In genomic region chr7:128532956-128533355, GRCh38 we compare ENCODE assay signal across 8 cellular contexts. TPM values are rescaled to one million over a fixed set of nuclear protein-coding genes. Genes with fewer than 3 reads are reported as not detected.
A peak's percentile ranks its signal among the peaks of the same experiment; 100 is the strongest.
DNase-seq lines count a peak whose midpoint lies in the region; ATAC-seq, FAIRE-seq and TF ChIP-seq lines count a peak whose summit lies in the region.
"Not testable (repeated sequence)": the region's sequence is repeated elsewhere in the genome, so short reads cannot be mapped to it uniquely, and the experiment has no call there.

No MANE protein-coding gene starts in this region.

- TF ChIP-seq RAD21 in K562 (CRISPR knock-in tag; conservative IDR thresholded peaks at IDR 0.05 in 1 of 2, IDR thresholded peaks at IDR 0.05 in 1 of 2), result not testable (repeated sequence)

- in situ Hi-C loops in K562 (cut with MboI), result not testable (repeated sequence)

- H3K4me1 ChIP-seq in K562 (replicated peaks in 1 of 2; ENCODE audit: control insufficient read depth in 2 of 2, insufficient read depth in 2 of 2, low read length in 2 of 2) (peaks cover 9 to 13% of the 10 kb centered on the region in 2 experiments), esophagus muscularis mucosa (peaks cover 36 to 61% (median 57%) of the 10 kb centered on the region in 4 donors), vagina (peaks cover 20% of the 10 kb centered on the region)
- H3K4me1 ChIP-seq in parathyroid adenoma, result not testable (repeated sequence)

- not testable (repeated sequence) for H4K20me1 ChIP-seq in K562 (replicated peaks; ENCODE audit: control insufficient read depth, insufficient read depth, low read length)

- H3K36me3 Mint-ChIP-seq in activated CD4-positive, alpha-beta T cell treated with anti-CD3 and anti-CD28 coated beads, Interleukin-2, amount 10 ng/mL, durations not matched to agents 24 days and 14 days (ENCODE audit: low read depth), result peaks cover 32% of the 10 kb centered on the region

- peaks cover 33% of the 10 kb centered on the region for H3K36me3 ChIP-seq in K562 (ENCODE audit: control insufficient read depth, insufficient read depth, low read length)
- H3K36me3 ChIP-seq in esophagus muscularis mucosa, result peaks cover 0 to 22% (median 9%) of the 10 kb centered on the region in 4 donors
- not testable (repeated sequence) for H3K36me3 ChIP-seq in kidney epithelial cell (ENCODE audit: control insufficient read depth, insufficient read depth, low read length); parathyroid adenoma (ENCODE audit: control insufficient read depth, insufficient read depth, low read length); vagina

- 31% methylated on average over 1 of the region's 1 CpG for WGBS in K562 (ENCODE audit: insufficient coverage, low coverage, missing lambda C conversion rate)
- 0% methylated on average over 1 of the region's 1 CpG for WGBS in esophagus muscularis mucosa

- POLR2A ChIA-PET in K562 (lab: Yijun Ruan, JAX), result not testable (repeated sequence)

- H3K9ac ChIP-seq in K562 (ENCODE audit: insufficient read depth in 1 of 2, low read depth in 2 of 2, low read length in 2 of 2), result peak overlapping the region in 1 of 2 experiments; percentile 83; a peak in 3 of 4 replicates
- H3K9ac ChIP-seq in parathyroid adenoma, result not testable (repeated sequence)

- H3K27ac ChIP-seq in K562 (ENCODE audit: extremely low read depth, low read depth, low read length), result peak overlapping the region; percentile 98; the same call in 2 of the 3 replicates
- H3K27ac ChIP-seq in esophagus muscularis mucosa (replicated peaks in 1 of 4), result peak overlapping the region; percentile 97 to 99 (median 99)
- H3K27ac ChIP-seq in parathyroid adenoma, result not testable (repeated sequence)
- H3K27ac ChIP-seq in vagina, result peak overlapping the region; percentile 27

- not testable (repeated sequence) for H2AFZ ChIP-seq in K562 (ENCODE audit: low read depth, low read length); parathyroid adenoma

- not testable (repeated sequence) for H3K9me3 Mint-ChIP-seq in activated CD4-positive, alpha-beta T cell treated with anti-CD3 and anti-CD28 coated beads, Interleukin-2, amount 10 ng/mL, durations not matched to agents 24 days and 14 days

- BruUV-seq in K562 (replicated peaks; lab: Mats Ljungman, UMichigan), result not testable (repeated sequence)

- not testable (repeated sequence) for H3K9me1 ChIP-seq in K562 (ENCODE audit: control insufficient read depth, insufficient read depth, low read length)

- not testable (repeated sequence) for H3K27me3 Mint-ChIP-seq in activated CD4-positive, alpha-beta T cell treated with anti-CD3 and anti-CD28 coated beads, Interleukin-2, amount 10 ng/mL, durations not matched to agents 24 days and 14 days

- H3K4me3 ChIP-seq in LNCaP clone FGC (ENCODE audit: low read depth, low read length) (peak overlapping the region; percentile 72), K562 (peak overlapping the region; percentile 56), esophagus muscularis mucosa (peak overlapping the region; percentile 73 to 99 (median 88)), kidney epithelial cell (ENCODE audit: low read depth, low read length) (peak overlapping the region; percentile 22), vagina (peak overlapping the region; percentile 62 to 79)
- not testable (repeated sequence) for H3K4me3 ChIP-seq in parathyroid adenoma (ENCODE audit: low read depth, low read length)

- H3K79me2 ChIP-seq in K562 (ENCODE audit: control insufficient read depth, insufficient read depth, low read length) (peaks cover 65% of the 10 kb centered on the region), parathyroid adenoma (peaks cover 25% of the 10 kb centered on the region)

- H3K27me3 ChIP-seq in K562 (ENCODE audit: control insufficient read depth in 2 of 2, insufficient read depth in 2 of 2, low read length in 2 of 2); esophagus muscularis mucosa; kidney epithelial cell (ENCODE audit: control insufficient read depth, insufficient read depth, low read length); parathyroid adenoma (ENCODE audit: control insufficient read depth, insufficient read depth, low read length); vagina: not testable (repeated sequence)

- H3K4me1 Mint-ChIP-seq in activated CD4-positive, alpha-beta T cell treated with anti-CD3 and anti-CD28 coated beads, Interleukin-2, amount 10 ng/mL, durations not matched to agents 24 days and 14 days, result peaks cover 25% of the 10 kb centered on the region

- FAIRE-seq in K562 (lab: Jason Lieb, UNC), result not testable (repeated sequence)

- CTCF ChIA-PET in K562 (lab: Yijun Ruan, JAX; ENCODE audit: low intra/inter-chr PET ratio), result not testable (repeated sequence)

- H3K4me2 ChIP-seq in K562 (ENCODE audit: insufficient read depth, low read length) (peak overlapping the region; percentile 76), parathyroid adenoma (ENCODE audit: low read length) (peak overlapping the region; percentile 26)

- intact Hi-C loops in activated CD4-positive, alpha-beta T cell treated with anti-CD3 and anti-CD28 coated beads, Interleukin-2, amount 10 ng/mL, durations not matched to agents 24 days and 14 days (cut with micrococcal nuclease), result loop anchor here (10.0 kb wide), 2 partner anchors 128 to 522 kb away; partner anchors contain the start of genes IMPDH1 and TNPO3
- intact Hi-C loops in K562 (cut with micrococcal nuclease), result loop anchor here (5.0 kb wide), 1 partner anchor 56 kb away; the partner anchor contains the start of gene METTL2B
- intact Hi-C loops in esophagus muscularis mucosa (cut with DNase I); vagina (cut with DNase I): not testable (repeated sequence)

- not testable (repeated sequence) for ATAC-seq in K562

- peak; percentile 53 for DNase-seq in ELR (ENCODE audit: low read depth)
- DNase-seq in LNCaP clone FGC (ENCODE audit: low read depth); activated CD4-positive, alpha-beta T cell treated with anti-CD3 and anti-CD28 coated beads, Interleukin-2, amount 10 ng/mL, durations not matched to agents 24 days and 14 days; K562 (ENCODE audit: extremely low read depth in 1 of 4, low spot score in 3 of 4); esophagus muscularis mucosa (ENCODE audit: extremely low spot score); kidney epithelial cell (ENCODE audit: low read depth); vagina (ENCODE audit: extremely low spot score in 2 of 2): not testable (repeated sequence)

- not testable (repeated sequence) for TF ChIP-seq CTCF in LNCaP clone FGC (IDR thresholded peaks at IDR 0.05; ENCODE audit: control insufficient read depth, extremely low read depth, insufficient read depth); K562 (IDR thresholded peaks at IDR 0.05 in 2 of 3, conservative IDR thresholded peaks at IDR 0.05 in 1 of 3; ENCODE audit: insufficient read depth in 2 of 3, low read depth in 1 of 3, low read length in 3 of 3); esophagus muscularis mucosa (IDR thresholded peaks at IDR 0.05); kidney epithelial cell (IDR thresholded peaks at IDR 0.05; ENCODE audit: insufficient read depth, low read length, poor library complexity, severe bottlenecking); parathyroid adenoma (IDR thresholded peaks at IDR 0.05); vagina (IDR thresholded peaks at IDR 0.05)

- H3K4me3 Mint-ChIP-seq in activated CD4-positive, alpha-beta T cell treated with anti-CD3 and anti-CD28 coated beads, Interleukin-2, amount 10 ng/mL, durations not matched to agents 24 days and 14 days, result peak overlapping the region; percentile 91

- H3K9me3 ChIP-seq in K562 (replicated peaks; ENCODE audit: control insufficient read depth, insufficient read depth, low read depth, low read length); esophagus muscularis mucosa; parathyroid adenoma (ENCODE audit: control insufficient read depth, low read length); vagina: not testable (repeated sequence)

- not testable (repeated sequence) for TF ChIP-seq POLR2A in K562 (conservative IDR thresholded peaks at IDR 0.05); esophagus muscularis mucosa (IDR thresholded peaks at IDR 0.05; ENCODE audit: low read depth); vagina (IDR thresholded peaks at IDR 0.05)

- TF ChIP-seq EP300 in K562 (IDR thresholded peaks at IDR 0.05; ENCODE audit: low read length); esophagus muscularis mucosa (IDR thresholded peaks at IDR 0.05): not testable (repeated sequence)

- H3K27ac Mint-ChIP-seq in activated CD4-positive, alpha-beta T cell treated with anti-CD3 and anti-CD28 coated beads, Interleukin-2, amount 10 ng/mL, durations not matched to agents 24 days and 14 days, result peak overlapping the region; percentile 70

RNA-seq across cellular contexts. Expression of gene METTL2B, which starts 56.4 kb away (rescaled TPM):
- total RNA-seq in activated CD4-positive, alpha-beta T cell treated with anti-CD3 and anti-CD28 coated beads, Interleukin-2, amount 10 ng/mL, durations not matched to agents 24 days and 14 days, result 61.1 and 71.3 TPM in 2 replicates
- 218 and 250 TPM in 2 replicates for total RNA-seq in K562 (2011; cell fraction: chromatin; rRNA removed; ENCODE audit: low replicate concordance)
- total RNA-seq in K562 (2011; cell fraction: nucleolus; rRNA removed), result 132 and 144 TPM in 2 replicates
- total RNA-seq in K562 (2011; cell fraction: nucleoplasm; rRNA removed), result 200 and 284 TPM in 2 replicates
- total RNA-seq in K562 (2014; rRNA removed), result 46.9 and 75.6 TPM in 2 replicates
- 73.2 and 84.9 TPM in 2 replicates for total RNA-seq in K562 (2014; rRNA removed; fragmentation: Illumina TruSeq; extraction: Trizol)
- 78.6 and 82.0 TPM in 2 replicates for total RNA-seq in K562 (2015; rRNA removed; fragmentation: Illumina TruSeq; extraction: Trizol)
- 62.8 and 64.9 TPM in 2 replicates for total RNA-seq in K562 (2021)
- 47.4 and 79.2 TPM in 2 replicates for polyA plus RNA-seq in K562 (2011; rRNA removed)
- polyA plus RNA-seq in K562 (2011; cell fraction: cytosol; rRNA removed), result 29.8 and 29.9 TPM in 2 replicates
- polyA plus RNA-seq in K562 (2011; cell fraction: nucleus; rRNA removed), result 24.4 and 35.3 TPM in 2 replicates
- polyA plus RNA-seq in K562 (2012), result 35.0 and 47.7 TPM in 2 replicates
- polyA plus RNA-seq in K562 (2014; fragmentation: Illumina TruSeq; extraction: Trizol), result 64.1 and 68.9 TPM in 2 replicates
- polyA plus RNA-seq in K562 (2014; fragmentation: Nextera tagmentation; extraction: Ambion mirVana), result 10 to 100 TPM; 91.0 to 95.7 TPM
- polyA plus RNA-seq in K562 (2014; rRNA removed), result 35.9 and 41.8 TPM in 2 replicates
- 88.7 and 120 TPM in 2 replicates for polyA minus RNA-seq in K562 (2011; rRNA and poly(A)+ RNA removed)
- 32.5 and 50.1 TPM in 2 replicates for polyA minus RNA-seq in K562 (2011; cell fraction: cytosol; rRNA and poly(A)+ RNA removed)
- polyA minus RNA-seq in K562 (2011; cell fraction: nucleus; rRNA and poly(A)+ RNA removed), result 47.7 and 57.1 TPM in 2 replicates
- total RNA-seq in esophagus muscularis mucosa, result 10 to 100 TPM; 19.9 to 23.5 (median 21.0) TPM
- 40.0 and 47.5 TPM in 2 replicates for total RNA-seq in kidney epithelial cell
- total RNA-seq in vagina, result 18.4 TPM
